ENCODE assay signal across 21 cellular contexts in genomic region chr12:50665609-50666008, GRCh38.
"Had no signal": no experiment of that assay in that cellular context is flagged by ENCODE, and none has a peak within 500 bp of the region (broad histone marks: within the 10 kb centered on the region; RNA-seq: fewer than 3 reads in every experiment).

No MANE protein-coding gene starts in this region.

- H3K9me3 ChIP-seq: gastrocnemius medialis, lower lobe of right lung, ovary, psoas muscle, sigmoid colon, spleen, suprapubic skin, thyroid gland had no signal

- H3K4me3 ChIP-seq: gastrocnemius medialis, lower lobe of right lung, ovary, psoas muscle, sigmoid colon, spleen, suprapubic skin, thyroid gland had no signal

- H3K27ac ChIP-seq: epithelial cell of prostate, gastrocnemius medialis, lower lobe of right lung, ovary, psoas muscle, sigmoid colon, spleen, suprapubic skin, thyroid gland had no signal

- H3K27me3 ChIP-seq: gastrocnemius medialis, ovary, sigmoid colon, spleen, suprapubic skin, thyroid gland had no signal

- ATAC-seq: esophagus mucosa; gastrocnemius medialis; left ventricle myocardium superior; lower lobe of right lung; naive thymus-derived CD8-positive, alpha-beta T cell; psoas muscle; right cardiac atrium; stimulated activated naive B cell treated with anti-CD40 and anti-IgM and Interleukin-4, amounts not matched to agents 10 μg/mL and 1 μg/mL and 100 μg/mL, for 72 hours had no signal

- H3K4me1 ChIP-seq: lower lobe of right lung, psoas muscle, sigmoid colon had no signal

- DNase-seq: cerebellar nuclear complex; effector CD8-positive, alpha-beta T cell; endodermal cell; foreskin fibroblast; gastrocnemius medialis; head of caudate nucleus; left ventricle myocardium superior; lower lobe of right lung; naive thymus-derived CD8-positive, alpha-beta T cell; nephron progenitor cell; occipital lobe; ovary; psoas muscle; right cardiac atrium; sigmoid colon; spleen; stimulated activated naive B cell treated with anti-CD40 and anti-IgM and Interleukin-4, amounts not matched to agents 10 μg/mL and 1 μg/mL and 100 μg/mL, for 72 hours; thyroid gland had no signal

- H3K36me3 ChIP-seq: ovary, thyroid gland had no signal
